1 cellular context compared by ENCODE assay signal in the genomic region with DNA sequence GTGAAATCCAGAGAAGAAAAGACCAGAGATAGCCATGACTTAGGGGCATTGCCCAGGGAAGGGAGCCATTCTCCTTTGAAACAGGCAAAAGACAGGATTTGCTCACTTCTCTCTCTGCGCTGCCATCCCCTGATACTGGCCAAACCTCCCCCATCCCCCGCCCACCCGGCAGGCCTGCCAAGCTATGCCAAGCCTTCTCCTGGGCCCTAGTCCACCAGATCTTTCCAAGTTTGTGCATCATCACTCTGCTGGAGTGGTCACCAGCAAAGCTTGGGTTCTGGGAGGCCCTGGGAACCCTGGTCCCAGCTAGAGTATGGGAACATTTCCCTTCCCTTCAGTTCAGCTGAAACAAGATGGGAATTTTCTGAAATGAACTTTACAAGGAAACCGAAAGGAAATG.
TF ChIP-seq lines count a peak whose summit lies in the region.

No MANE protein-coding gene starts in this region.

TF ChIP-seq in GM23338, 12 proteins besides CTCF, POLR2A, EP300 and RAD21 (continued from another document):
- TF ChIP-seq, protein P1, sequence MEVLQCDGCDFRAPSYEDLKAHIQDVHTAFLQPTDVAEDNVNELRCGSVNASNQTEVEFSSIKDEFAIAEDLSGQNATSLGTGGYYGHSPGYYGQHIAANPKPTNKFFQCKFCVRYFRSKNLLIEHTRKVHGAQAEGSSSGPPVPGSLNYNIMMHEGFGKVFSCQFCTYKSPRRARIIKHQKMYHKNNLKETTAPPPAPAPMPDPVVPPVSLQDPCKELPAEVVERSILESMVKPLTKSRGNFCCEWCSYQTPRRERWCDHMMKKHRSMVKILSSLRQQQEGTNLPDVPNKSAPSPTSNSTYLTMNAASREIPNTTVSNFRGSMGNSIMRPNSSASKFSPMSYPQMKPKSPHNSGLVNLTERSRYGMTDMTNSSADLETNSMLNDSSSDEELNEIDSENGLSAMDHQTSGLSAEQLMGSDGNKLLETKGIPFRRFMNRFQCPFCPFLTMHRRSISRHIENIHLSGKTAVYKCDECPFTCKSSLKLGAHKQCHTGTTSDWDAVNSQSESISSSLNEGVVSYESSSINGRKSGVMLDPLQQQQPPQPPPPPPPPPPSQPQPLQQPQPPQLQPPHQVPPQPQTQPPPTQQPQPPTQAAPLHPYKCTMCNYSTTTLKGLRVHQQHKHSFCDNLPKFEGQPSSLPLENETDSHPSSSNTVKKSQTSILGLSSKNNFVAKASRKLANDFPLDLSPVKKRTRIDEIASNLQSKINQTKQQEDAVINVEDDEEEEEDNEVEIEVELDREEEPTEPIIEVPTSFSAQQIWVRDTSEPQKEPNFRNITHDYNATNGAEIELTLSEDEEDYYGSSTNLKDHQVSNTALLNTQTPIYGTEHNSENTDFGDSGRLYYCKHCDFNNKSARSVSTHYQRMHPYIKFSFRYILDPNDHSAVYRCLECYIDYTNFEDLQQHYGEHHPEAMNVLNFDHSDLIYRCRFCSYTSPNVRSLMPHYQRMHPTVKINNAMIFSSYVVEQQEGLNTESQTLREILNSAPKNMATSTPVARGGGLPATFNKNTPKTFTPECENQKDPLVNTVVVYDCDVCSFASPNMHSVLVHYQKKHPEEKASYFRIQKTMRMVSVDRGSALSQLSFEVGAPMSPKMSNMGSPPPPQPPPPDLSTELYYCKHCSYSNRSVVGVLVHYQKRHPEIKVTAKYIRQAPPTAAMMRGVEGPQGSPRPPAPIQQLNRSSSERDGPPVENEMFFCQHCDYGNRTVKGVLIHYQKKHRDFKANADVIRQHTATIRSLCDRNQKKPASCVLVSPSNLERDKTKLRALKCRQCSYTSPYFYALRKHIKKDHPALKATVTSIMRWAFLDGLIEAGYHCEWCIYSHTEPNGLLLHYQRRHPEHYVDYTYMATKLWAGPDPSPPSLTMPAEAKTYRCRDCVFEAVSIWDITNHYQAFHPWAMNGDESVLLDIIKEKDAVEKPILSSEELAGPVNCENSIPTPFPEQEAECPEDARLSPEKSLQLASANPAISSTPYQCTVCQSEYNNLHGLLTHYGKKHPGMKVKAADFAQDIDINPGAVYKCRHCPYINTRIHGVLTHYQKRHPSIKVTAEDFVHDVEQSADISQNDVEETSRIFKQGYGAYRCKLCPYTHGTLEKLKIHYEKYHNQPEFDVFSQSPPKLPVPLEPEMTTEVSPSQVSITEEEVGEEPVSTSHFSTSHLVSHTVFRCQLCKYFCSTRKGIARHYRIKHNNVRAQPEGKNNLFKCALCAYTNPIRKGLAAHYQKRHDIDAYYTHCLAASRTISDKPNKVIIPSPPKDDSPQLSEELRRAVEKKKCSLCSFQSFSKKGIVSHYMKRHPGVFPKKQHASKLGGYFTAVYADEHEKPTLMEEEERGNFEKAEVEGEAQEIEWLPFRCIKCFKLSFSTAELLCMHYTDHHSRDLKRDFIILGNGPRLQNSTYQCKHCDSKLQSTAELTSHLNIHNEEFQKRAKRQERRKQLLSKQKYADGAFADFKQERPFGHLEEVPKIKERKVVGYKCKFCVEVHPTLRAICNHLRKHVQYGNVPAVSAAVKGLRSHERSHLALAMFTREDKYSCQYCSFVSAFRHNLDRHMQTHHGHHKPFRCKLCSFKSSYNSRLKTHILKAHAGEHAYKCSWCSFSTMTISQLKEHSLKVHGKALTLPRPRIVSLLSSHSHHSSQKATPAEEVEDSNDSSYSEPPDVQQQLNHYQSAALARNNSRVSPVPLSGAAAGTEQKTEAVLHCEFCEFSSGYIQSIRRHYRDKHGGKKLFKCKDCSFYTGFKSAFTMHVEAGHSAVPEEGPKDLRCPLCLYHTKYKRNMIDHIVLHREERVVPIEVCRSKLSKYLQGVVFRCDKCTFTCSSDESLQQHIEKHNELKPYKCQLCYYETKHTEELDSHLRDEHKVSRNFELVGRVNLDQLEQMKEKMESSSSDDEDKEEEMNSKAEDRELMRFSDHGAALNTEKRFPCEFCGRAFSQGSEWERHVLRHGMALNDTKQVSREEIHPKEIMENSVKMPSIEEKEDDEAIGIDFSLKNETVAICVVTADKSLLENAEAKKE (CRISPR knock-in tag; IDR thresholded peaks at IDR 0.05): no peak
- no peak for TF ChIP-seq EZH2phosphoT487 (IDR thresholded peaks at IDR 0.05; ENCODE audit: unreplicated experiment)
- TF ChIP-seq CREB1 (CRISPR knock-in tag; IDR thresholded peaks at IDR 0.05; ENCODE audit: low read depth): no peak
- TF ChIP-seq, protein P2, sequence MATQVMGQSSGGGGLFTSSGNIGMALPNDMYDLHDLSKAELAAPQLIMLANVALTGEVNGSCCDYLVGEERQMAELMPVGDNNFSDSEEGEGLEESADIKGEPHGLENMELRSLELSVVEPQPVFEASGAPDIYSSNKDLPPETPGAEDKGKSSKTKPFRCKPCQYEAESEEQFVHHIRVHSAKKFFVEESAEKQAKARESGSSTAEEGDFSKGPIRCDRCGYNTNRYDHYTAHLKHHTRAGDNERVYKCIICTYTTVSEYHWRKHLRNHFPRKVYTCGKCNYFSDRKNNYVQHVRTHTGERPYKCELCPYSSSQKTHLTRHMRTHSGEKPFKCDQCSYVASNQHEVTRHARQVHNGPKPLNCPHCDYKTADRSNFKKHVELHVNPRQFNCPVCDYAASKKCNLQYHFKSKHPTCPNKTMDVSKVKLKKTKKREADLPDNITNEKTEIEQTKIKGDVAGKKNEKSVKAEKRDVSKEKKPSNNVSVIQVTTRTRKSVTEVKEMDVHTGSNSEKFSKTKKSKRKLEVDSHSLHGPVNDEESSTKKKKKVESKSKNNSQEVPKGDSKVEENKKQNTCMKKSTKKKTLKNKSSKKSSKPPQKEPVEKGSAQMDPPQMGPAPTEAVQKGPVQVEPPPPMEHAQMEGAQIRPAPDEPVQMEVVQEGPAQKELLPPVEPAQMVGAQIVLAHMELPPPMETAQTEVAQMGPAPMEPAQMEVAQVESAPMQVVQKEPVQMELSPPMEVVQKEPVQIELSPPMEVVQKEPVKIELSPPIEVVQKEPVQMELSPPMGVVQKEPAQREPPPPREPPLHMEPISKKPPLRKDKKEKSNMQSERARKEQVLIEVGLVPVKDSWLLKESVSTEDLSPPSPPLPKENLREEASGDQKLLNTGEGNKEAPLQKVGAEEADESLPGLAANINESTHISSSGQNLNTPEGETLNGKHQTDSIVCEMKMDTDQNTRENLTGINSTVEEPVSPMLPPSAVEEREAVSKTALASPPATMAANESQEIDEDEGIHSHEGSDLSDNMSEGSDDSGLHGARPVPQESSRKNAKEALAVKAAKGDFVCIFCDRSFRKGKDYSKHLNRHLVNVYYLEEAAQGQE (IDR thresholded peaks at IDR 0.05; ENCODE audit: unreplicated experiment): no peak
- TF ChIP-seq JUNB (IDR thresholded peaks at IDR 0.05; ENCODE audit: unreplicated experiment): no peak
- TF ChIP-seq STAT1 (IDR thresholded peaks at IDR 0.05; ENCODE audit: unreplicated experiment): no peak
- TF ChIP-seq ZNF331 (CRISPR knock-in tag; IDR thresholded peaks at IDR 0.05; ENCODE audit: low read depth): no peak
- TF ChIP-seq POLR2AphosphoS5 (IDR thresholded peaks at IDR 0.05; ENCODE audit: low read depth): no peak
- TF ChIP-seq EZH2 (IDR thresholded peaks at IDR 0.05; ENCODE audit: low read depth, unreplicated experiment): no peak
TF ChIP-seq in GM23338: peak in this region for 0.
